Comparison of ENCODE assay signal across 1 cellular context in genomic region chr13:101945435-101945834, GRCh38.
TF ChIP-seq lines count a peak whose summit lies in the region.

No MANE protein-coding gene starts in this region.

TF ChIP-seq in GM23338, 12 proteins besides CTCF, POLR2A, EP300 and RAD21 (continued from another document):
- TF ChIP-seq JUNB (IDR thresholded peaks at IDR 0.05; ENCODE audit: unreplicated experiment), result no peak
- no peak for TF ChIP-seq EZH2phosphoT487 (IDR thresholded peaks at IDR 0.05; ENCODE audit: unreplicated experiment)
- no peak for TF ChIP-seq ZNF331 (CRISPR knock-in tag; IDR thresholded peaks at IDR 0.05; ENCODE audit: low read depth)
- no peak for TF ChIP-seq ZNF114 (CRISPR knock-in tag; IDR thresholded peaks at IDR 0.05)
- no peak for TF ChIP-seq EZH2 (IDR thresholded peaks at IDR 0.05; ENCODE audit: low read depth, unreplicated experiment)
- TF ChIP-seq ZNF462 (CRISPR knock-in tag; IDR thresholded peaks at IDR 0.05), result no peak
